In the genomic region with DNA sequence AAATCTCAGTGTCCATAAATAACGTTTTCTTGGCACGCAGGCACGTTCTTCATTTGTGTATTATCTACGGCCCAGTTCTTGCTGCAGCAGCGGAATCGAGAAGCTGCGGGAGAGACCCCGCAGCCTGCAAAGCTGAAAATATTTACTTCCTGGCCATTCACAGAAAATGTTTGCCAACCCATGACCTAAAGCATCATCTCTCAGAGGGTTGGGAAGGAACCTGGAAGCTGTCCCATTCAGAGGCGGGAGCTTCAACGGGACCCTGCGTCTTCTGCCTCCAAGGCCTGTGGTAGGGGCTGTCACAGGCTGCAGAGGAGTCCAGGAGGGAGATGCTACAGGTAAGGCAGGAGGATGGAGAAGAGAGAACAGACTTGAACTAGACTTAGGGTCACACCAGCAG, we compare ENCODE assay signal across 14 cellular contexts.
DNase-seq lines count a peak whose midpoint lies in the region; ATAC-seq and TF ChIP-seq lines count a peak whose summit lies in the region.
"Had no signal": no experiment of that assay in that cellular context is flagged by ENCODE, and none has a peak within 500 bp of the region (broad histone marks: within the 10 kb centered on the region; RNA-seq: fewer than 3 reads in every experiment).

No MANE protein-coding gene starts in this region.

- no peaks in the 10 kb centered on the region for H3K27me3 ChIP-seq in GM23338 (ENCODE audit: insufficient read depth)

- H4K20me1 ChIP-seq in GM23338 (replicated peaks; ENCODE audit: insufficient read depth): no peaks in the 10 kb centered on the region

- peak overlapping the region; percentile 18; the same call in 1 of the 2 replicates for H3K27ac ChIP-seq in RWPE1
- no peak overlapping the region for H3K27ac ChIP-seq in GM23338 (ENCODE audit: low read depth)
- H3K27ac ChIP-seq: A549, C4-2B had no signal

- peak overlapping the region; percentile 32 for H3K27ac Mint-ChIP-seq in mesothelial cell of epicardium
- no peak overlapping the region; the same call in 1 of the 2 replicates for H3K27ac Mint-ChIP-seq in GM23338
- H3K27ac Mint-ChIP-seq: CD4-positive, alpha-beta memory T cell had no signal

- H3K4me3 ChIP-seq in choroid plexus epithelial cell (ENCODE audit: low read depth, low read length): no peak overlapping the region
- no peak overlapping the region for H3K4me3 ChIP-seq in GM23338
- H3K4me3 ChIP-seq: A549 had no signal

- H3K9me3 Mint-ChIP-seq in mesothelial cell of epicardium (peaks cover 10% of the 10 kb centered on the region), GM23338 (peaks cover 7% of the 10 kb centered on the region; the same call in 2 of the 3 replicates)

- ATAC-seq in GM23338: no peak
- ATAC-seq: A549, HCT116 had no signal

- CTCF ChIA-PET in RWPE1 (lab: Yijun Ruan, JAX): interaction anchor here (0.7 kb wide), 1 partner anchor 278 kb away, joined by 3 read pairs; no protein-coding TSS in a partner anchor

- no peak overlapping the region for H3K4me3 Mint-ChIP-seq in mesothelial cell of epicardium
- H3K4me3 Mint-ChIP-seq in GM23338: no peak overlapping the region
- H3K4me3 Mint-ChIP-seq: CD4-positive, alpha-beta memory T cell had no signal

- intact Hi-C loops in posterior vena cava (cut with DNase I): no loop called here

- no peak overlapping the region for H3K4me2 ChIP-seq in GM23338
- H3K4me2 ChIP-seq: A549 had no signal

- H2AFZ ChIP-seq in GM23338: no peak overlapping the region

- peaks cover 14% of the 10 kb centered on the region for H3K4me1 ChIP-seq in GM23338 (ENCODE audit: insufficient read depth)
- H3K4me1 ChIP-seq: BE2C had no signal

- no peaks in the 10 kb centered on the region for H3K79me2 ChIP-seq in GM23338 (replicated peaks; ENCODE audit: insufficient read depth)

- POLR2A ChIA-PET in RWPE1 (lab: Yijun Ruan, JAX; ENCODE audit: low non-redundant PET): no interaction called here

- no peak for DNase-seq in RWPE1 (ENCODE audit: low spot score)
- peak; percentile 29 for DNase-seq in choroid plexus epithelial cell (ENCODE audit: low read depth)
- no peak for DNase-seq in mesothelial cell of epicardium (ENCODE audit: low spot score in 2 of 2, unreplicated experiment in 2 of 2)
- peak; percentile 37 for DNase-seq in posterior vena cava (ENCODE audit: low spot score)
- no peak for DNase-seq in NCI-H526 treated with DMSO at 0.1 percent for 48 hours (lab: John Stamatoyannopoulos, UW)
- DNase-seq in amygdala (lab: John Stamatoyannopoulos, UW): no peak
- no peak for DNase-seq in GF-D8 (lab: John Stamatoyannopoulos, UW)
- no peak for DNase-seq in GM23338 (ENCODE audit: low spot score)
- DNase-seq: BE2C; CD4-positive, alpha-beta memory T cell; DMS79 had no signal

- H3K9me2 ChIP-seq in GM23338 (ENCODE audit: insufficient read depth): no peaks in the 10 kb centered on the region

- TF ChIP-seq CTCF in RWPE1 (conservative IDR thresholded peaks at IDR 0.05; ENCODE audit: low read depth): no peak
- TF ChIP-seq CTCF in choroid plexus epithelial cell (conservative IDR thresholded peaks at IDR 0.05; ENCODE audit: low read depth, low read length): no peak
- TF ChIP-seq CTCF in mesothelial cell of epicardium (IDR thresholded peaks at IDR 0.05; ENCODE audit: unreplicated experiment): no peak
- no peak for TF ChIP-seq CTCF in GM23338 (conservative IDR thresholded peaks at IDR 0.05; ENCODE audit: low read depth in 2 of 2)

- H3K4me1 Mint-ChIP-seq in mesothelial cell of epicardium (peaks cover 25% of the 10 kb centered on the region), GM23338 (peaks cover 34% of the 10 kb centered on the region)
- H3K4me1 Mint-ChIP-seq: CD4-positive, alpha-beta memory T cell had no signal

- H3F3A ChIP-seq in GM23338 (replicated peaks; ENCODE audit: low read depth): no peaks in the 10 kb centered on the region

- no peaks in the 10 kb centered on the region for H3K36me3 Mint-ChIP-seq in mesothelial cell of epicardium
- no peaks in the 10 kb centered on the region for H3K36me3 Mint-ChIP-seq in GM23338 (ENCODE audit: low read depth)
- H3K36me3 Mint-ChIP-seq: CD4-positive, alpha-beta memory T cell had no signal

- H3K36me3 ChIP-seq in GM23338 (ENCODE audit: insufficient read depth): no peaks in the 10 kb centered on the region
- H3K36me3 ChIP-seq: BE2C had no signal

- H3K27me3 Mint-ChIP-seq in mesothelial cell of epicardium (ENCODE audit: low read depth) (peaks cover 1% of the 10 kb centered on the region), GM23338 (ENCODE audit: insufficient read depth, low read depth, poor library complexity) (peaks cover 7% of the 10 kb centered on the region)

TF ChIP-seq in GM23338, 12 proteins besides CTCF, POLR2A, EP300 and RAD21:
- TF ChIP-seq ZNF331 (CRISPR knock-in tag; IDR thresholded peaks at IDR 0.05; ENCODE audit: low read depth): no peak

Comparison
In these comparisons a context has a peak if more than half of its experiments do, and no peak if none do; other contexts are left out.
1. DNase-seq: peak in choroid plexus epithelial cell (single experiment) and posterior vena cava (single experiment); none in RWPE1 (single experiment), mesothelial cell of epicardium (0 of 2), NCI-H526 treated with DMSO at 0.1 percent for 48 hours (single experiment), amygdala (0 of 56), GF-D8 (single experiment) and GM23338 (single experiment).